ENCODE assay signal across 1 cellular context in the genomic region with DNA sequence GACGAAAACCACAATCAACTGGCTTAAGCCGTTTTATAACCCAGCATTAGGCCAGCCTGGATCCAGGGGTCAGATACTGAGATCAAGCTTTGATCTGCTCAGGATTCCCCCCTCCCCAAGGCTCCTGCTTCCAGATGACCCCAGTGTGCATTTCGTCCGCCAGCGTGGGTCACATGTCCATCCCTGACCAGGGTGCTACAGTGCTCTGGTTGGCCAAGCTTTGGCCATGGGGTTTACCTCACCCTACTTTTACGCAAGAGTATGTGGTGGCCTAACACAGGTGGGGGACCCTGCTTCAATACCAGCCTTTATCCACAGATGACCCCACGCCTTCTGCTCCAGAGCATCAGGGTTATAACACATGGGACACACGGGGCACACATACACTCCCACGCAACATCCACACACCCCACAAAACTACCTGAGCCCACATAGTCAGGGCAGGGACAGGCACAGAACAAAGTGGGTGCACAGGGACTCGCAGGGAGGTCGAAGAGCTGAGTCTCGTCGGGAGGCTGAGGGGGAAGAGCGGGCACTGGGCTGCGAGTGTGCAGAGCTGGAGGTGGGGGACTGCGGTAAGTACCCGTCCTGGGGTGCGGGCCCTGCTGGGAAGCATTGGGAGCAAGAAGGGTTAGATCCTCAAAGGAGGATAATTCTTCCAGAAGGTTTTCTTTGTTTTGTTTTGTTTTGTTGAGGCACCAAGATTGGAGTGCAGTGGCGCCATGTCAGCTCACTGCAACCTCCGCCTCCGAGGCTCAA.
TF ChIP-seq lines count a peak whose summit lies in the region.

No MANE protein-coding gene starts in this region.

TF ChIP-seq in IMR-90, 13 proteins besides CTCF, POLR2A, EP300 and RAD21:
- TF ChIP-seq, protein P1, sequence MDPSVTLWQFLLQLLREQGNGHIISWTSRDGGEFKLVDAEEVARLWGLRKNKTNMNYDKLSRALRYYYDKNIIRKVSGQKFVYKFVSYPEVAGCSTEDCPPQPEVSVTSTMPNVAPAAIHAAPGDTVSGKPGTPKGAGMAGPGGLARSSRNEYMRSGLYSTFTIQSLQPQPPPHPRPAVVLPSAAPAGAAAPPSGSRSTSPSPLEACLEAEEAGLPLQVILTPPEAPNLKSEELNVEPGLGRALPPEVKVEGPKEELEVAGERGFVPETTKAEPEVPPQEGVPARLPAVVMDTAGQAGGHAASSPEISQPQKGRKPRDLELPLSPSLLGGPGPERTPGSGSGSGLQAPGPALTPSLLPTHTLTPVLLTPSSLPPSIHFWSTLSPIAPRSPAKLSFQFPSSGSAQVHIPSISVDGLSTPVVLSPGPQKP (IDR thresholded peaks at IDR 0.05; ENCODE audit: borderline replicate concordance, low read depth, low read length), result no peak
- TF ChIP-seq CEBPB (IDR thresholded peaks at IDR 0.05; ENCODE audit: low read depth, low read length), result no peak
- TF ChIP-seq RFX5 (IDR thresholded peaks at IDR 0.05; ENCODE audit: low read depth, low read length), result no peak
- no peak for TF ChIP-seq MAZ (IDR thresholded peaks at IDR 0.05; ENCODE audit: borderline replicate concordance, low read depth, low read length)
- no peak for TF ChIP-seq NFE2L2 (IDR thresholded peaks at IDR 0.05; ENCODE audit: low read depth, low read length)
- TF ChIP-seq BHLHE40 (IDR thresholded peaks at IDR 0.05; ENCODE audit: low read depth, low read length), result no peak
- TF ChIP-seq SMC3 (IDR thresholded peaks at IDR 0.05; ENCODE audit: low read depth, low read length), result no peak
- TF ChIP-seq FOS (IDR thresholded peaks at IDR 0.05; ENCODE audit: low read depth, low read length), result no peak
- TF ChIP-seq CHD1 (IDR thresholded peaks at IDR 0.05; ENCODE audit: low read depth, low read length), result no peak
- TF ChIP-seq RCOR1 (IDR thresholded peaks at IDR 0.05; ENCODE audit: insufficient replicate concordance, low read length), result no peak
- no peak for TF ChIP-seq USF2 (IDR thresholded peaks at IDR 0.05; ENCODE audit: low read depth, low read length)
- no peak for TF ChIP-seq MAFK (IDR thresholded peaks at IDR 0.05; ENCODE audit: low read depth, low read length)
- no peak for TF ChIP-seq MXI1 (IDR thresholded peaks at IDR 0.05; ENCODE audit: borderline replicate concordance, low read depth, low read length)
